In the genomic region with DNA sequence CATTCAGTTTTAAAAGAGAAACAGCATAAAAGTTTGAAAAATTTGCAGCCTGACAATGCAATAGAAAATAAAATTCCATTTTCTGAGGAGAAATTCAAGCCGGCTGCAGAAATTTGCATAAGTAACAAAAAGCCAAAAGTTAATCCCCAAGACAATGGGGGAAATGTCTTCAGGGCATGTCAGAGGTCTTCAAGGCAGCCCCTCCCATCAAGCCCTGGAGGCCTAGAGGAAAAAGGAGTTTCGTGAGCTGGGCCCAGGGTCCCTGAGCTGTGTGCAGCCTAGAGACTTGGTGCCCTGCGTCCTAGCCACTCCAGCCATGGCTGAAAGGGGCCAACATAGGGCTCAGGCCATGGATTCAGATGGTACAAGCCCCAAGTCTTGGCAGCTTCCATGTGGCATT, we compare ENCODE assay signal across 36 cellular contexts.
"Had no signal": no experiment of that assay in that cellular context is flagged by ENCODE, and none has a peak within 500 bp of the region (broad histone marks: within the 10 kb centered on the region; RNA-seq: fewer than 3 reads in every experiment).

No MANE protein-coding gene starts in this region.

- H3K9me3 Mint-ChIP-seq: activated B cell treated with CpG ODN at 0.5 μM for 24 hours; activated CD4-positive, alpha-beta memory T cell treated with anti-CD3 and anti-CD28 coated beads for 36 hours; activated CD4-positive, alpha-beta T cell treated with anti-CD3 and anti-CD28 coated beads, Interleukin-2, amount 10 ng/mL, durations not matched to agents 24 days and 14 days; activated CD8-positive, alpha-beta T cell treated with anti-CD3 and anti-CD28 coated beads for 36 hours; activated naive CD4-positive, alpha-beta T cell treated with anti-CD3 and anti-CD28 coated beads for 36 hours; activated naive CD4-positive, alpha-beta T cell treated with anti-CD3 and anti-CD28 coated beads, Interleukin-2, amount 50 U/mL, for 72 hours; activated T-helper 1 cell treated with anti-CD3 and anti-CD28 coated beads, Interleukin-12 subunit alpha, Interleukin-12 subunit beta, Interleukin-2, Interleukin-4 antibody, amounts not matched to agents 30 ng/mL and 10 ng/mL and 1 ng/mL, durations not matched to agents 14 hours and 24 hours and 36 hours; activated T-helper 17 cell treated with anti-CD3 and anti-CD28 coated beads, Interleukin-2, amount 50 U/mL, for 72 hours; brain; central memory CD8-positive, alpha-beta T cell; T-helper 1 cell treated with Interleukin-12 subunit alpha and Interleukin-12 subunit beta and Interleukin-4 antibody, amounts not matched to agents 30 μg/mL and 1 μg/mL, for 36 hours; T-helper 2 cell treated with Interferon-gamma antibody and Interleukin-4, amounts not matched to agents 5 μg/mL and 100 μg/mL, for 36 hours had no signal

- DNase-seq: activated B cell treated with CpG ODN at 0.5 μM for 24 hours; activated CD4-positive, alpha-beta memory T cell treated with anti-CD3 and anti-CD28 coated beads for 36 hours; activated CD4-positive, alpha-beta T cell treated with anti-CD3 and anti-CD28 coated beads for 4 hours; activated CD4-positive, alpha-beta T cell treated with anti-CD3 and anti-CD28 coated beads, Interleukin-2, amount 10 ng/mL, durations not matched to agents 24 days and 14 days; activated CD4-positive, alpha-beta T cell treated with anti-CD3 and anti-CD28 coated beads, Interleukin-2, amount 50 U/mL, for 1 hour; activated CD4-positive, alpha-beta T cell treated with anti-CD3 and anti-CD28 coated beads, Interleukin-2, amount 50 U/mL, for 4 hours; activated CD4-positive, CD25-positive, alpha-beta regulatory T cell treated with anti-CD3 and anti-CD28 coated beads, Interleukin-2, amount 50 U/mL, for 72 hours; activated CD8-positive, alpha-beta memory T cell treated with anti-CD3 and anti-CD28 coated beads, Interleukin-2, amount 50 U/mL, for 4 hours; activated CD8-positive, alpha-beta T cell treated with anti-CD3 and anti-CD28 coated beads for 36 hours; activated effector memory CD4-positive, alpha-beta T cell treated with anti-CD3 and anti-CD28 coated beads, Interleukin-2, amount 50 U/mL, for 16 hours; activated gamma-delta T cell treated with Interleukin-2 at 50 U/mL for 16 hours; activated naive CD4-positive, alpha-beta T cell; activated naive CD4-positive, alpha-beta T cell treated with anti-CD3 and anti-CD28 coated beads for 36 hours; activated naive CD4-positive, alpha-beta T cell treated with anti-CD3 and anti-CD28 coated beads, Interleukin-2, amount 50 U/mL, for 16 hours; activated naive CD8-positive, alpha-beta T cell treated with anti-CD3 and anti-CD28 coated beads for 36 hours; activated T-cell treated with anti-CD3 and anti-CD28 coated beads for 4 hours; activated T-cell treated with anti-CD3 and anti-CD28 coated beads, Interleukin-2, amount 50 U/mL, for 1 hour; activated T-cell treated with anti-CD3 and anti-CD28 coated beads, Interleukin-2, amount 50 U/mL, for 4 hours; activated T-cell treated with anti-CD3 and anti-CD28 coated beads, Interleukin-2, amount 50 U/mL, for 72 hours; amygdala; anterior cingulate cortex; caudate nucleus; cerebellar nuclear complex; T-helper 1 cell; T-helper 2 cell; T-helper 9 cell had no signal

- H3K4me1 Mint-ChIP-seq: activated B cell treated with CpG ODN at 0.5 μM for 24 hours; activated T-helper 17 cell treated with anti-CD3 and anti-CD28 coated beads, Interleukin-2, amount 50 U/mL, for 72 hours; brain had no signal

- H3K4me3 ChIP-seq: ascending aorta, cardiac muscle cell had no signal

- H3K9me3 ChIP-seq: ascending aorta had no signal

- H3K36me3 Mint-ChIP-seq: activated CD4-positive, alpha-beta memory T cell treated with anti-CD3 and anti-CD28 coated beads for 36 hours; activated naive CD4-positive, alpha-beta T cell treated with anti-CD3 and anti-CD28 coated beads, Interleukin-2, amount 50 U/mL, for 72 hours had no signal

- H3K27me3 ChIP-seq: ascending aorta, cardiac muscle cell had no signal

- H3K4me3 Mint-ChIP-seq: activated B cell treated with CpG ODN at 0.5 μM for 24 hours; activated CD4-positive, alpha-beta memory T cell treated with anti-CD3 and anti-CD28 coated beads for 36 hours; activated CD4-positive, alpha-beta T cell treated with anti-CD3 and anti-CD28 coated beads, Interleukin-2, amount 10 ng/mL, durations not matched to agents 24 days and 14 days; activated CD8-positive, alpha-beta T cell treated with anti-CD3 and anti-CD28 coated beads for 36 hours; activated naive CD4-positive, alpha-beta T cell treated with anti-CD3 and anti-CD28 coated beads for 36 hours; activated naive CD8-positive, alpha-beta T cell treated with anti-CD3 and anti-CD28 coated beads for 36 hours; activated T-cell treated with anti-CD3 and anti-CD28 coated beads, Interleukin-2, amount 50 U/mL, for 4 hours; activated T-cell treated with anti-CD3 and anti-CD28 coated beads, Interleukin-2, amount 50 U/mL, for 72 hours; activated T-helper 1 cell treated with anti-CD3 and anti-CD28 coated beads, Interleukin-12 subunit alpha, Interleukin-12 subunit beta, Interleukin-2, Interleukin-4 antibody, amounts not matched to agents 30 ng/mL and 10 ng/mL and 1 ng/mL, durations not matched to agents 14 hours and 24 hours and 36 hours; activated T-helper 17 cell treated with anti-CD3 and anti-CD28 coated beads, Interleukin-2, amount 50 U/mL, for 72 hours; brain; central memory CD8-positive, alpha-beta T cell; T-helper 1 cell treated with Interleukin-12 subunit alpha and Interleukin-12 subunit beta and Interleukin-4 antibody, amounts not matched to agents 30 μg/mL and 1 μg/mL, for 36 hours; T-helper 2 cell treated with Interferon-gamma antibody and Interleukin-4, amounts not matched to agents 5 μg/mL and 100 μg/mL, for 36 hours had no signal

- H3K4me1 ChIP-seq: ascending aorta had no signal

- H3K27ac Mint-ChIP-seq: activated B cell treated with CpG ODN at 0.5 μM for 24 hours; activated CD4-positive, alpha-beta memory T cell treated with anti-CD3 and anti-CD28 coated beads for 36 hours; activated CD4-positive, alpha-beta T cell treated with anti-CD3 and anti-CD28 coated beads, Interleukin-2, amount 10 ng/mL, durations not matched to agents 24 days and 14 days; activated CD8-positive, alpha-beta T cell treated with anti-CD3 and anti-CD28 coated beads for 36 hours; activated naive CD4-positive, alpha-beta T cell treated with anti-CD3 and anti-CD28 coated beads for 36 hours; activated naive CD4-positive, alpha-beta T cell treated with anti-CD3 and anti-CD28 coated beads, Interleukin-2, amount 50 U/mL, for 72 hours; activated naive CD8-positive, alpha-beta T cell treated with anti-CD3 and anti-CD28 coated beads for 36 hours; activated T-cell treated with anti-CD3 and anti-CD28 coated beads, Interleukin-2, amount 50 U/mL, for 72 hours; activated T-helper 1 cell treated with anti-CD3 and anti-CD28 coated beads, Interleukin-12 subunit alpha, Interleukin-12 subunit beta, Interleukin-2, Interleukin-4 antibody, amounts not matched to agents 30 ng/mL and 10 ng/mL and 1 ng/mL, durations not matched to agents 14 hours and 24 hours and 36 hours; activated T-helper 17 cell treated with anti-CD3 and anti-CD28 coated beads, Interleukin-2, amount 50 U/mL, for 72 hours; T-helper 1 cell treated with Interleukin-12 subunit alpha and Interleukin-12 subunit beta and Interleukin-4 antibody, amounts not matched to agents 30 μg/mL and 1 μg/mL, for 36 hours; T-helper 2 cell treated with Interferon-gamma antibody and Interleukin-4, amounts not matched to agents 5 μg/mL and 100 μg/mL, for 36 hours had no signal

- H3K27ac ChIP-seq: ascending aorta, cardiac muscle cell, VCaP had no signal

- H3K27me3 Mint-ChIP-seq: activated B cell treated with CpG ODN at 0.5 μM for 24 hours; activated CD4-positive, alpha-beta memory T cell treated with anti-CD3 and anti-CD28 coated beads for 36 hours; activated CD8-positive, alpha-beta T cell treated with anti-CD3 and anti-CD28 coated beads for 36 hours; activated naive CD8-positive, alpha-beta T cell treated with anti-CD3 and anti-CD28 coated beads for 36 hours; activated T-helper 17 cell treated with anti-CD3 and anti-CD28 coated beads, Interleukin-2, amount 50 U/mL, for 72 hours; brain; central memory CD8-positive, alpha-beta T cell had no signal
